In genomic region chr9:121296213-121297127, GRCh38 we compare ENCODE assay signal across 18 cellular contexts. TPM values are rescaled to one million over a fixed set of nuclear protein-coding genes. Genes with fewer than 3 reads are reported as not detected.
DNase-seq lines count a peak whose midpoint lies in the region; ATAC-seq and TF ChIP-seq lines count a peak whose summit lies in the region.
"Had no signal": no experiment of that assay in that cellular context is flagged by ENCODE, and none has a peak within 500 bp of the region (broad histone marks: within the 10 kb centered on the region; RNA-seq: fewer than 3 reads in every experiment).

No MANE protein-coding gene starts in this region.

- DNase-seq in ascending aorta (ENCODE audit: low spot score in 2 of 2) (no peak), heart right ventricle (no peak), neuronal stem cell (ENCODE audit: low spot score) (no peak), thoracic aorta (ENCODE audit: low spot score) (no peak), NCI-H226 (no peak), COR-L47 (lab: John Stamatoyannopoulos, UW) (no peak), foreskin melanocyte (no peak)
- DNase-seq in activated CD4-positive, alpha-beta T cell treated with anti-CD3 and anti-CD28 coated beads for 1 hour, result no peak
- DNase-seq: activated CD4-positive, alpha-beta T cell treated with anti-CD3 and anti-CD28 coated beads for 4 hours; activated T-cell treated with anti-CD3 and anti-CD28 coated beads, Interleukin-2, amount 50 U/mL, for 4 hours; DND-41; effector CD4-positive, alpha-beta T cell; foreskin fibroblast; IMR-90; PC-9; T-cell had no signal

- peaks cover 4 to 18% of the 10 kb centered on the region in 2 donors for H3K36me3 ChIP-seq in ascending aorta
- peaks cover 0 to 12% (median 0%) of the 10 kb centered on the region in 9 donors for H3K36me3 ChIP-seq in heart right ventricle
- H3K36me3 ChIP-seq in neuronal stem cell (replicated peaks in 1 of 2; ENCODE audit: control insufficient read depth in 2 of 2, insufficient read depth in 2 of 2, low read length in 2 of 2), result no peaks in the 10 kb centered on the region
- H3K36me3 ChIP-seq in thoracic aorta, result no peaks in the 10 kb centered on the region
- H3K36me3 ChIP-seq: neural progenitor cell had no signal

- H4K91ac ChIP-seq in neuronal stem cell (ENCODE audit: low read depth, low read length, poor library complexity), result no peak overlapping the region

- H3K27ac ChIP-seq in ascending aorta (peak overlapping the region; percentile 92 to 99), heart right ventricle (peak overlapping the region; percentile 82 to 100 (median 94)), neuronal stem cell (replicated peaks; ENCODE audit: low read length) (no peak overlapping the region), thoracic aorta (peak overlapping the region; percentile 70 to 91)
- H3K27ac ChIP-seq: neural progenitor cell, PC-9 had no signal

- H2BK120ac ChIP-seq in neuronal stem cell (ENCODE audit: low read depth, low read length), result no peak overlapping the region

- no peak overlapping the region for H2BK12ac ChIP-seq in neuronal stem cell (ENCODE audit: low read length)

- no peak overlapping the region for H2BK5ac ChIP-seq in neuronal stem cell (ENCODE audit: low read length)

- no peak overlapping the region for H3K18ac ChIP-seq in neuronal stem cell (ENCODE audit: low read length)

- peaks cover 40 to 82% of the 10 kb centered on the region in 2 donors for H3K4me1 ChIP-seq in ascending aorta
- H3K4me1 ChIP-seq in heart right ventricle, result peaks cover 36 to 95% (median 90%) of the 10 kb centered on the region in 9 donors
- peaks cover 20 to 26% of the 10 kb centered on the region in 2 donors for H3K4me1 ChIP-seq in neuronal stem cell (ENCODE audit: control insufficient read depth in 2 of 2, insufficient read depth in 1 of 2, low read depth in 1 of 2, low read length in 2 of 2)
- peaks cover 80 to 93% of the 10 kb centered on the region in 2 donors for H3K4me1 ChIP-seq in thoracic aorta (ENCODE audit: control insufficient read depth in 1 of 2, low read depth in 2 of 2)

- WGBS in heart right ventricle, 2 donors, result 78 to 79% methylated on average over 7 of the region's 7 CpGs
- no CpG with 5 or more reads among the region's 7 CpGs for WGBS in neuronal stem cell (ENCODE audit: extremely low coverage in 2 of 2, insufficient read length in 2 of 2, insufficient replicate concordance in 1 of 2), 2 donors

- no peaks in the 10 kb centered on the region for H3K9me3 ChIP-seq in ascending aorta
- no peaks in the 10 kb centered on the region for H3K9me3 ChIP-seq in heart right ventricle
- H3K9me3 ChIP-seq in neuronal stem cell (replicated peaks in 1 of 2; ENCODE audit: control insufficient read depth in 2 of 2, insufficient read depth in 1 of 2, low read depth in 1 of 2, low read length in 2 of 2), result no peaks in the 10 kb centered on the region
- no peaks in the 10 kb centered on the region for H3K9me3 ChIP-seq in thoracic aorta
- H3K9me3 ChIP-seq: BLaER1 treated with 17β-estradiol and CSF1 and Interleukin-3, amounts not matched to agents 10 nM and 100 nM had no signal

- no peak overlapping the region for H3K23ac ChIP-seq in neuronal stem cell (ENCODE audit: low read depth, low read length, poor library complexity)

- H3K4me3 ChIP-seq in ascending aorta (no peak overlapping the region), heart right ventricle (no peak overlapping the region), neuronal stem cell (ENCODE audit: low read length in 2 of 2) (no peak overlapping the region), thoracic aorta (no peak overlapping the region)
- H3K4me3 ChIP-seq: BLaER1 treated with 17β-estradiol and CSF1 and Interleukin-3, amounts not matched to agents 10 nM and 100 nM; neural progenitor cell; PC-9 had no signal

- TF ChIP-seq CTCF in ascending aorta (IDR thresholded peaks at IDR 0.05), result no peak
- no peak for TF ChIP-seq CTCF in heart right ventricle (IDR thresholded peaks at IDR 0.05)
- no peak for TF ChIP-seq CTCF in thoracic aorta (IDR thresholded peaks at IDR 0.05)

- H3K9ac ChIP-seq in neuronal stem cell (ENCODE audit: low read depth, low read length, poor library complexity), result no peak overlapping the region
- H3K9ac ChIP-seq: neural progenitor cell had no signal

- ATAC-seq in heart right ventricle (no peak), thoracic aorta (ENCODE audit: insufficient number of reproducible peaks, low FRiP score, low read depth) (no peak)
- ATAC-seq: activated T-cell treated with anti-CD3 and anti-CD28 coated beads, Interleukin-2, amount 50 U/mL, for 4 hours; T-cell had no signal

- H3K79me1 ChIP-seq in neuronal stem cell (ENCODE audit: low read depth, low read length), result peaks cover 2% of the 10 kb centered on the region

- H3K4me2 ChIP-seq in neuronal stem cell (ENCODE audit: insufficient read depth, low read length, poor library complexity, severe bottlenecking), result no peak overlapping the region
- H3K4me2 ChIP-seq: neural progenitor cell, PC-9 had no signal

- H3K4ac ChIP-seq in neuronal stem cell (ENCODE audit: low read length), result no peak overlapping the region

- H2AFZ ChIP-seq in neuronal stem cell (ENCODE audit: low read length), result no peak overlapping the region
- H2AFZ ChIP-seq: neural progenitor cell, PC-9 had no signal

- no peak overlapping the region for H4K8ac ChIP-seq in neuronal stem cell (ENCODE audit: low read depth, low read length)

- intact Hi-C loops in ascending aorta (cut with DNase I), result no loop called here
- intact Hi-C loops in heart right ventricle (cut with DNase I), result no loop called here

- H2BK15ac ChIP-seq in neuronal stem cell (ENCODE audit: low read length), result no peak overlapping the region

- peak overlapping the region; percentile 26 for H2AK5ac ChIP-seq in neuronal stem cell (ENCODE audit: low read depth, low read length)

- H3K14ac ChIP-seq in neuronal stem cell (ENCODE audit: low read length), result no peak overlapping the region

- H3K27me3 ChIP-seq in ascending aorta, result no peaks in the 10 kb centered on the region
- no peaks in the 10 kb centered on the region for H3K27me3 ChIP-seq in heart right ventricle
- peaks cover 0 to 8% (median 0%) of the 10 kb centered on the region in 3 experiments for H3K27me3 ChIP-seq in neuronal stem cell (ENCODE audit: control insufficient read depth in 3 of 3, insufficient read depth in 3 of 3, low read depth in 1 of 3, low read length in 3 of 3)
- H3K27me3 ChIP-seq in thoracic aorta (replicated peaks; ENCODE audit: insufficient read depth), result no peaks in the 10 kb centered on the region

RNA-seq across cellular contexts. Expression of gene GSN, which starts 28.5 kb away (rescaled TPM):
- 3,012 TPM for total RNA-seq in ascending aorta
- 100 to 1,000 TPM; 532 to 861 (median 668) TPM for total RNA-seq in heart right ventricle
- polyA plus RNA-seq in heart right ventricle, result 100 to 1,000 TPM; 360 to 823 TPM
- 29.4 TPM for polyA plus RNA-seq in neuronal stem cell (2013, experiment 1 of 2)
- 28.1 TPM for polyA plus RNA-seq in neuronal stem cell (2013, experiment 2 of 2)
- 1,000 to 10,000 TPM; 3,187 to 4,234 TPM for total RNA-seq in thoracic aorta
